1 cellular context compared by ENCODE assay signal in the genomic region with DNA sequence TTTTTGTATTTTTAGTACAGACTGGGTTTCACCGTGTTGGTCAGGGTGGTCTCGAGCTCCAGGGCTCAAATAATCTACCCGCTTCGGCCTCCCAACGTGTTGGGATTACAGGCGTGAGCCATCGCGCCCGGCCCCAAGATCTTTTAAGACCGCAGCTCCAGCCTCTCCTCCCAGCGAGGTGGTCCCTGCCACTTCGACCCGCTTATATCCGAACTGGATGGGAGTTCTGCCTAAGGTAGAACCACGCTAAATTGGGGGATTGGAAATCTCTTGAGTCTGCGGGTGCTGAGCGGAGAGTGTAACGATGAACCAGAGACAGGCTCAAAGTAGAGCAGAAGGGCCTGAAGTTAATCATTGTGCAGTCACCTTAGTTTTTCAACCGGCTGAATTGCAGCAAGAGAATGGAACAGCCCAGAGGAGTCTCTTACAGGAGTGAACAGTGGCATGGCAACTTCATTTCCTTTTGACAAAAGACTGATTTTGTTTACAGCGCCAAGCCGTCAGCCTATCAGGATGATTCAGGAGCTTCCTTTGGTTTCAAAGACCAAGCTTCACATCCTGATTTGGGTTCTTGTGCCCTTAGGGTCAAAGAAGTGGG.
TF ChIP-seq lines count a peak whose summit lies in the region.

No MANE protein-coding gene starts in this region.

TF ChIP-seq in SK-N-SH treated with all-trans-retinoic acid at 6 μM for 48 hours, 23 proteins besides CTCF, POLR2A, EP300 and RAD21 (continued from another document):
- TF ChIP-seq, protein P1, sequence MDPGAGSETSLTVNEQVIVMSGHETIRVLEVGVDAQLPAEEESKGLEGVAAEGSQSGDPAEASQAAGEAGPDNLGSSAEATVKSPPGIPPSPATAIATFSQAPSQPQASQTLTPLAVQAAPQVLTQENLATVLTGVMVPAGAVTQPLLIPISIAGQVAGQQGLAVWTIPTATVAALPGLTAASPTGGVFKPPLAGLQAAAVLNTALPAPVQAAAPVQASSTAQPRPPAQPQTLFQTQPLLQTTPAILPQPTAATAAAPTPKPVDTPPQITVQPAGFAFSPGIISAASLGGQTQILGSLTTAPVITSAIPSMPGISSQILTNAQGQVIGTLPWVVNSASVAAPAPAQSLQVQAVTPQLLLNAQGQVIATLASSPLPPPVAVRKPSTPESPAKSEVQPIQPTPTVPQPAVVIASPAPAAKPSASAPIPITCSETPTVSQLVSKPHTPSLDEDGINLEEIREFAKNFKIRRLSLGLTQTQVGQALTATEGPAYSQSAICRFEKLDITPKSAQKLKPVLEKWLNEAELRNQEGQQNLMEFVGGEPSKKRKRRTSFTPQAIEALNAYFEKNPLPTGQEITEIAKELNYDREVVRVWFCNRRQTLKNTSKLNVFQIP (CRISPR knock-in tag; IDR thresholded peaks at IDR 0.05; ENCODE audit: borderline replicate concordance, low read depth) = no peak
- TF ChIP-seq ARNTL (CRISPR knock-in tag; IDR thresholded peaks at IDR 0.05; ENCODE audit: borderline replicate concordance, low read depth) = no peak
TF ChIP-seq in SK-N-SH treated with all-trans-retinoic acid at 6 μM for 48 hours: peak in this region for 0.
